11 cellular contexts compared by ENCODE assay signal in genomic region chr2:183059561-183059960, GRCh38. TPM values are rescaled to one million over a fixed set of nuclear protein-coding genes. Genes with fewer than 3 reads are reported as not detected.
A peak's percentile ranks its signal among the peaks of the same experiment; 100 is the strongest.
DNase-seq lines count a peak whose midpoint lies in the region; ATAC-seq, FAIRE-seq and TF ChIP-seq lines count a peak whose summit lies in the region.
"Had no signal": no experiment of that assay in that cellular context is flagged by ENCODE, and none has a peak within 500 bp of the region (broad histone marks: within the 10 kb centered on the region; RNA-seq: fewer than 3 reads in every experiment).

No MANE protein-coding gene starts in this region.

- no peaks in the 10 kb centered on the region for H3K9me2 ChIP-seq in PC-9 (ENCODE audit: insufficient read depth)

- H3K27ac Mint-ChIP-seq in osteocyte (ENCODE audit: unreplicated experiment) = peak overlapping the region; percentile 72

- H2BK12ac ChIP-seq in H1 (ENCODE audit: low read depth, low read length) = no peak overlapping the region

- no peak overlapping the region for H3K18ac ChIP-seq in H1 (ENCODE audit: extremely low read depth, low read length)

- TF ChIP-seq RAD21 in H1 (IDR thresholded peaks at IDR 0.05 in 1 of 2, conservative IDR thresholded peaks at IDR 0.05 in 1 of 2; ENCODE audit: low read depth in 2 of 2, low read length in 2 of 2) = no peak

- ATAC-seq in HG03521 (IDR thresholded peaks at IDR 0.05; ENCODE audit: unreplicated experiment) = no peak

- no peak overlapping the region for H4K91ac ChIP-seq in H1 (replicated peaks; ENCODE audit: insufficient read length, low read length)

- no peak for TF ChIP-seq EP300 in H1 (IDR thresholded peaks at IDR 0.05; ENCODE audit: borderline replicate concordance in 1 of 2, low read depth in 2 of 2, low read length in 2 of 2)

- H3K79me1 ChIP-seq in H1 (ENCODE audit: low read depth, low read length) = no peaks in the 10 kb centered on the region

- H2BK5ac ChIP-seq in H1 (ENCODE audit: low read depth, low read length) = no peak overlapping the region

- no peak overlapping the region for H4K8ac ChIP-seq in H1 (ENCODE audit: extremely low read depth, insufficient read depth, low read length)

- H3K56ac ChIP-seq in H1 (replicated peaks; ENCODE audit: insufficient read length, low read depth, low read length) = no peak overlapping the region

- H2AK5ac ChIP-seq in H1 (ENCODE audit: low read depth, low read length) = no peak overlapping the region

- peaks cover 14% of the 10 kb centered on the region for H3F3A ChIP-seq in PC-9 (ENCODE audit: insufficient read depth, low read depth)

- no peak overlapping the region for H4K5ac ChIP-seq in H1 (ENCODE audit: insufficient read length, low read depth, low read length)

- CTCF ChIA-PET in PC-9 (lab: Charles Lee) (interaction anchor here (0.5 to 0.7 kb wide), 2 partner anchors 53 to 180 kb away, joined by 3 to 6 read pairs; no protein-coding TSS in a partner anchor), H1 (lab: Charles Lee; ENCODE audit: partially characterized antibody) (interaction anchor here (0.6 to 4.5 kb wide), 2 partner anchors 11 to 52 kb away, joined by 3 to 38 read pairs; no protein-coding TSS in a partner anchor)

- no TSS peak for BruUV-seq in PC-9 (replicated peaks; lab: Mats Ljungman, UMichigan)

- H3K79me2 ChIP-seq in PC-9 (ENCODE audit: low read depth) = no peaks in the 10 kb centered on the region
- no peaks in the 10 kb centered on the region for H3K79me2 ChIP-seq in H1 (ENCODE audit: control insufficient read depth in 1 of 2, insufficient read depth in 2 of 2, low read length in 2 of 2)

- H3K27me3 ChIP-seq in PC-9 (ENCODE audit: insufficient read depth, low read depth) = no peaks in the 10 kb centered on the region
- no peaks in the 10 kb centered on the region for H3K27me3 ChIP-seq in H1 (replicated peaks in 1 of 4; ENCODE audit: control insufficient read depth in 3 of 4, extremely low read depth in 1 of 4, insufficient read depth in 3 of 4, low read length in 3 of 4)
- H3K27me3 ChIP-seq in testis = no peaks in the 10 kb centered on the region
- H3K27me3 ChIP-seq: vagina had no signal

- DNase-seq in ELR (ENCODE audit: low read depth) (peak; percentile 86), PC-9 (peak in 1 of 2 experiments; percentile 90), H1 (ENCODE audit: low read depth in 1 of 2, low spot score in 2 of 2) (no peak), osteocyte (ENCODE audit: extremely low spot score, unreplicated experiment) (no peak), testis (no peak), cortex of kidney (lab: John Stamatoyannopoulos, UW) (no peak), NCI-H146 (lab: John Stamatoyannopoulos, UW) (no peak)
- DNase-seq: activated CD4-positive, alpha-beta T cell treated with anti-CD3 and anti-CD28 coated beads for 1 hour; KG1 had no signal

- intact Hi-C loops in PC-9 (cut with micrococcal nuclease; ENCODE audit: unreplicated experiment) (loop anchor here (1.0 kb wide), 1 partner anchor 21 kb away; the partner anchor contains the start of gene NCKAP1), testis (cut with DNase I; ENCODE audit: low total_unique reads) (no loop called here)

- H2AFZ ChIP-seq in PC-9 (peak overlapping the region; percentile 66), H1 (ENCODE audit: low read length) (no peak overlapping the region)

- H3K14ac ChIP-seq in H1 (ENCODE audit: insufficient read length) = no peak overlapping the region

- no peaks in the 10 kb centered on the region for H3K23me2 ChIP-seq in H1 (ENCODE audit: low read depth, low read length)

- H3K4me3 ChIP-seq in PC-9 (no peak overlapping the region), H1 (ENCODE audit: extremely low read depth in 1 of 4, insufficient read depth in 2 of 4, low read depth in 3 of 4, low read length in 4 of 4) (no peak overlapping the region), testis (no peak overlapping the region)
- H3K4me3 ChIP-seq: vagina had no signal

- TF ChIP-seq POLR2A in H1 (IDR thresholded peaks at IDR 0.05; ENCODE audit: control extremely low read depth in 1 of 2, low read depth in 2 of 2, low read length in 2 of 2) = no peak
- no peak for TF ChIP-seq POLR2A in testis (IDR thresholded peaks at IDR 0.05)

- no peaks in the 10 kb centered on the region for H3K9me3 Mint-ChIP-seq in osteocyte (ENCODE audit: unreplicated experiment)

- no peak for TF ChIP-seq CTCF in PC-9 (conservative IDR thresholded peaks at IDR 0.05)
- TF ChIP-seq CTCF in H1 (IDR thresholded peaks at IDR 0.05; ENCODE audit: control extremely low read depth in 1 of 3, insufficient read depth in 1 of 3, low read depth in 1 of 3, low read length in 3 of 3) = no peak
- TF ChIP-seq CTCF in osteocyte (IDR thresholded peaks at IDR 0.05) = no peak
- TF ChIP-seq CTCF in testis (IDR thresholded peaks at IDR 0.05) = no peak

- H2BK15ac ChIP-seq in H1 (ENCODE audit: low read length) = no peak overlapping the region

- H3K27me3 Mint-ChIP-seq in osteocyte (ENCODE audit: unreplicated experiment) = peaks cover 2% of the 10 kb centered on the region

- H4K20me1 ChIP-seq in PC-9 (ENCODE audit: insufficient read depth) (no peaks in the 10 kb centered on the region), H1 (replicated peaks in 1 of 2; ENCODE audit: control insufficient read depth in 1 of 2, insufficient read depth in 2 of 2, low read length in 2 of 2) (no peaks in the 10 kb centered on the region)

- POLR2A ChIA-PET in PC-9 (lab: Charles Lee; ENCODE audit: unreplicated experiment) (no interaction called here), H1 (lab: Charles Lee; ENCODE audit: partially characterized antibody) (interaction anchor here (0.8 kb wide), 1 partner anchor 9 kb away, joined by 3 read pairs; no protein-coding TSS in a partner anchor)

- H3K9me3 ChIP-seq in PC-9 (ENCODE audit: insufficient read depth, low read depth) = no peaks in the 10 kb centered on the region
- no peaks in the 10 kb centered on the region for H3K9me3 ChIP-seq in H1 (ENCODE audit: insufficient read depth in 2 of 2, low read depth in 1 of 2, low read length in 1 of 2)
- no peaks in the 10 kb centered on the region for H3K9me3 ChIP-seq in testis
- H3K9me3 ChIP-seq: vagina had no signal

- WGBS in H1 (ENCODE audit: extremely low coverage in 1 of 2, insufficient coverage in 1 of 2, insufficient read length in 1 of 2, insufficient replicate concordance in 2 of 2, low coverage in 1 of 2, low lambda C conversion rate in 2 of 2, missing lambda C conversion rate in 1 of 2), 2 experiments = 91% methylated on average over 1 of the region's 1 CpG; no CpG with 5 or more reads in 1 of the 2 experiments
- WGBS in testis, 2 donors = 62 to 73% methylated on average over 1 of the region's 1 CpG

- H3K4me2 ChIP-seq in PC-9 (peak overlapping the region; percentile 49), H1 (ENCODE audit: insufficient read depth in 1 of 2, low read depth in 2 of 2, low read length in 2 of 2) (no peak overlapping the region)

- no peak overlapping the region for H3K4me3 Mint-ChIP-seq in osteocyte (ENCODE audit: unreplicated experiment)

- peaks cover 15% of the 10 kb centered on the region for H3K4me1 Mint-ChIP-seq in osteocyte (ENCODE audit: unreplicated experiment)

- no peak for FAIRE-seq in H1 (lab: Jason Lieb, UNC)

- peak overlapping the region; percentile 77 for H3K27ac ChIP-seq in PC-9
- no peak overlapping the region for H3K27ac ChIP-seq in H1 (ENCODE audit: low read depth, low read length)
- no peak overlapping the region for H3K27ac ChIP-seq in testis
- H3K27ac ChIP-seq: vagina had no signal

- H2BK120ac ChIP-seq in H1 (replicated peaks; ENCODE audit: low read depth, low read length) = no peak overlapping the region

- no peak overlapping the region for H3K23ac ChIP-seq in H1 (ENCODE audit: insufficient read length)

- H3K36me3 ChIP-seq in PC-9 (ENCODE audit: low read depth) (no peaks in the 10 kb centered on the region), H1 (ENCODE audit: control insufficient read depth in 2 of 4, insufficient read depth in 4 of 4, low read length in 3 of 4) (no peaks in the 10 kb centered on the region), testis (ENCODE audit: low read depth, missing control alignments) (no peaks in the 10 kb centered on the region)
- H3K36me3 ChIP-seq: vagina had no signal

- H3K4me1 ChIP-seq in PC-9 (replicated peaks; ENCODE audit: insufficient read depth) (peaks cover 16% of the 10 kb centered on the region), H1 (replicated peaks in 1 of 4; ENCODE audit: control insufficient read depth in 3 of 4, insufficient read depth in 4 of 4, low read length in 3 of 4) (no peaks in the 10 kb centered on the region), testis (no peaks in the 10 kb centered on the region)
- H3K4me1 ChIP-seq: vagina had no signal

- H2BK20ac ChIP-seq in H1 (ENCODE audit: low read length) = no peak overlapping the region

- no peak overlapping the region for H3K9ac ChIP-seq in H1 (replicated peaks in 1 of 4; ENCODE audit: extremely low read depth in 1 of 4, low read depth in 3 of 4, low read length in 3 of 4)

- H3K36me3 Mint-ChIP-seq in osteocyte (ENCODE audit: unreplicated experiment) = no peaks in the 10 kb centered on the region

- H3K4ac ChIP-seq in H1 (replicated peaks; ENCODE audit: insufficient read length, low read depth, low read length) = no peak overlapping the region

RNA-seq across cellular contexts. Expression of gene DUSP19, which starts 19.0 kb away (rescaled TPM):
- total RNA-seq in PC-9 (2021) = 6.2 and 8.6 TPM in 2 replicates
- 2.1 and 2.3 TPM in 2 replicates for total RNA-seq in H1 (2021; fragmentation: NEBNext Ultra II Directional; extraction: Animal tissue kit (Norgen Biotek cat#: 25700))
- polyA plus RNA-seq in H1 (2011; rRNA removed) = 0.53 and 0.73 TPM in 2 replicates
- polyA plus RNA-seq in H1 (2011; cell fraction: cytosol; rRNA removed) = 0.71 TPM
- 1.1 TPM for polyA plus RNA-seq in H1 (2011; cell fraction: nucleus; rRNA removed)
- 0.42 to 1.7 TPM (median 0.61 TPM) in 4 replicates for polyA plus RNA-seq in H1 (2012, experiment 1 of 2)
- 0.09 TPM for polyA plus RNA-seq in H1 (2012, experiment 2 of 2)
- 0.91 TPM for polyA plus RNA-seq in H1 (2013, experiment 1 of 2)
- 0.74 TPM for polyA plus RNA-seq in H1 (2013, experiment 2 of 2)
- 1.3 and 1.5 TPM in 2 replicates for polyA minus RNA-seq in H1 (2011; rRNA and poly(A)+ RNA removed)
- polyA minus RNA-seq in H1 (2011; cell fraction: cytosol; rRNA and poly(A)+ RNA removed) = 0.81 TPM
- 2.2 TPM for polyA minus RNA-seq in H1 (2011; cell fraction: nucleus; rRNA and poly(A)+ RNA removed)
- total RNA-seq in osteocyte = 3.9 and 4.7 TPM in 2 replicates
- total RNA-seq in testis = 1 to 10 TPM; 3.8 to 4.3 TPM
- polyA plus RNA-seq in testis (ENCODE audit: insufficient read depth, low read depth, low replicate concordance) = 4.5 TPM

RNA-seq across cellular contexts. Expression of gene NCKAP1, which starts 21.3 kb away (rescaled TPM):
- total RNA-seq in PC-9 (2021) = 274 and 308 TPM in 2 replicates
- total RNA-seq in H1 (2021; fragmentation: NEBNext Ultra II Directional; extraction: Animal tissue kit (Norgen Biotek cat#: 25700)) = 153 and 173 TPM in 2 replicates
- 48.5 and 90.8 TPM in 2 replicates for polyA plus RNA-seq in H1 (2011; rRNA removed)
- 86.9 TPM for polyA plus RNA-seq in H1 (2011; cell fraction: cytosol; rRNA removed)
- 26.9 TPM for polyA plus RNA-seq in H1 (2011; cell fraction: nucleus; rRNA removed)
- 70.8 to 102 TPM (median 91.1 TPM) in 4 replicates for polyA plus RNA-seq in H1 (2012, experiment 1 of 2)
- polyA plus RNA-seq in H1 (2012, experiment 2 of 2) = 7.8 TPM
- polyA plus RNA-seq in H1 (2013, experiment 1 of 2) = 71.3 TPM
- 74.7 TPM for polyA plus RNA-seq in H1 (2013, experiment 2 of 2)
- 126 and 193 TPM in 2 replicates for polyA minus RNA-seq in H1 (2011; rRNA and poly(A)+ RNA removed)
- 68.0 TPM for polyA minus RNA-seq in H1 (2011; cell fraction: cytosol; rRNA and poly(A)+ RNA removed)
- 138 TPM for polyA minus RNA-seq in H1 (2011; cell fraction: nucleus; rRNA and poly(A)+ RNA removed)
- total RNA-seq in osteocyte = 157 and 165 TPM in 2 replicates
- 100 to 1,000 TPM in 1 of 2 donors, 10 to 100 TPM in 1; 82.9 to 110 TPM for total RNA-seq in testis
- polyA plus RNA-seq in testis (ENCODE audit: insufficient read depth, low read depth, low replicate concordance) = 59.6 TPM
